31 cellular contexts compared by ENCODE assay signal in genomic region chr22:37926358-37926757, GRCh38. TPM values are rescaled to one million over a fixed set of nuclear protein-coding genes. Genes with fewer than 3 reads are reported as not detected.
"Had no signal": no experiment of that assay in that cellular context is flagged by ENCODE, and none has a peak within 500 bp of the region (broad histone marks: within the 10 kb centered on the region; RNA-seq: fewer than 3 reads in every experiment).

No MANE protein-coding gene starts in this region.

- H3K27me3 ChIP-seq: brain microvascular endothelial cell, Peyer's patch, SJSA1 had no signal

- H3K27ac ChIP-seq: brain microvascular endothelial cell, Peyer's patch, SJSA1 had no signal

- H3K36me3 Mint-ChIP-seq: activated CD4-positive, alpha-beta memory T cell treated with anti-CD3 and anti-CD28 coated beads for 36 hours; activated naive CD8-positive, alpha-beta T cell had no signal

- ATAC-seq: activated T-cell treated with anti-CD3 and anti-CD28 coated beads, Interleukin-2, amount 50 U/mL, for 4 hours; T-helper 17 cell had no signal

- DNase-seq: activated B cell treated with CpG ODN at 0.5 μM for 24 hours; activated CD4-positive, alpha-beta memory T cell treated with anti-CD3 and anti-CD28 coated beads for 36 hours; activated CD4-positive, alpha-beta T cell treated with anti-CD3 and anti-CD28 coated beads for 1 hour; activated CD4-positive, alpha-beta T cell treated with anti-CD3 and anti-CD28 coated beads, Interleukin-2, amount 10 ng/mL, durations not matched to agents 24 days and 14 days; activated CD8-positive, alpha-beta memory T cell treated with anti-CD3 and anti-CD28 coated beads for 24 hours; activated effector memory CD4-positive, alpha-beta T cell treated with anti-CD3 and anti-CD28 coated beads, Interleukin-2, amount 50 U/mL, for 16 hours; activated naive CD4-positive, alpha-beta T cell treated with Interleukin-2 at 50 U/mL for 16 hours; activated T-cell treated with anti-CD3 and anti-CD28 coated beads, Interleukin-2, amount 50 U/mL, for 4 hours; amygdala; brain microvascular endothelial cell; KG1; NCI-H1048; NCI-H146; NCI-H1930; NCI-H2171 treated with DMSO at 0.1 percent for 48 hours; NCI-H226; NCI-H510A; NCI-H526 treated with DMSO at 0.1 percent for 48 hours; NCI-H82; NK-92 treated with Interleukin-12 subunit alpha and Interleukin-12 subunit beta, amount 100 ng/mL, for 24 hours; Peyer's patch; SHP77; T-helper 17 cell; T1000 had no signal

- H3K9me3 Mint-ChIP-seq: activated B cell treated with CpG ODN at 0.5 μM for 24 hours; activated CD4-positive, alpha-beta memory T cell treated with anti-CD3 and anti-CD28 coated beads for 36 hours; activated CD4-positive, alpha-beta T cell treated with anti-CD3 and anti-CD28 coated beads, Interleukin-2, amount 10 ng/mL, durations not matched to agents 24 days and 14 days; activated T-cell treated with anti-CD3 and anti-CD28 coated beads, Interleukin-2, amount 50 U/mL, for 4 hours; IgD-negative memory B cell had no signal

- H3K27me3 Mint-ChIP-seq: activated B cell treated with CpG ODN at 0.5 μM for 24 hours; activated CD4-positive, alpha-beta memory T cell treated with anti-CD3 and anti-CD28 coated beads for 36 hours; activated CD4-positive, alpha-beta T cell treated with anti-CD3 and anti-CD28 coated beads, Interleukin-2, amount 10 ng/mL, durations not matched to agents 24 days and 14 days; activated naive CD8-positive, alpha-beta T cell; IgD-negative memory B cell; T-helper 17 cell had no signal

- H3K27ac Mint-ChIP-seq: activated B cell treated with CpG ODN at 0.5 μM for 24 hours; activated CD4-positive, alpha-beta memory T cell treated with anti-CD3 and anti-CD28 coated beads for 36 hours; activated CD4-positive, alpha-beta T cell treated with anti-CD3 and anti-CD28 coated beads, Interleukin-2, amount 10 ng/mL, durations not matched to agents 24 days and 14 days; activated naive CD8-positive, alpha-beta T cell; IgD-negative memory B cell; T-helper 17 cell had no signal

- FAIRE-seq: astrocyte, TTC549 had no signal

- H3K4me3 Mint-ChIP-seq: activated B cell treated with CpG ODN at 0.5 μM for 24 hours; activated CD4-positive, alpha-beta memory T cell treated with anti-CD3 and anti-CD28 coated beads for 36 hours; activated CD4-positive, alpha-beta T cell treated with anti-CD3 and anti-CD28 coated beads, Interleukin-2, amount 10 ng/mL, durations not matched to agents 24 days and 14 days; activated naive CD8-positive, alpha-beta T cell; activated T-cell treated with anti-CD3 and anti-CD28 coated beads, Interleukin-2, amount 50 U/mL, for 4 hours; IgD-negative memory B cell; T-helper 17 cell had no signal

- H3K4me1 ChIP-seq: Peyer's patch had no signal

- H3K9me3 ChIP-seq: Peyer's patch, SJSA1 had no signal

- H3K4me3 ChIP-seq: Peyer's patch, SJSA1 had no signal

RNA-seq across cellular contexts. Expression of gene C22orf23, which starts 27.0 kb away (rescaled TPM):
- total RNA-seq: astrocyte, SJSA1, T-helper 17 cell had no signal
- polyA plus RNA-seq: IgD-negative memory B cell had no signal

RNA-seq across cellular contexts. Expression of gene SOX10, which starts 58.0 kb away (rescaled TPM):
- total RNA-seq: activated B cell treated with CpG ODN at 0.5 μM for 24 hours; activated CD4-positive, alpha-beta memory T cell treated with anti-CD3 and anti-CD28 coated beads for 36 hours; activated CD4-positive, alpha-beta T cell treated with anti-CD3 and anti-CD28 coated beads, Interleukin-2, amount 10 ng/mL, durations not matched to agents 24 days and 14 days; activated T-cell treated with anti-CD3 and anti-CD28 coated beads, Interleukin-2, amount 50 U/mL, for 4 hours; LHCN-M2; M059J; SJSA1; T-helper 17 cell had no signal
- polyA plus RNA-seq: IgD-negative memory B cell had no signal
